ENCODE assay signal across 9 cellular contexts in genomic region chr19:48400018-48400742, GRCh38. TPM values are rescaled to one million over a fixed set of nuclear protein-coding genes. Genes with fewer than 3 reads are reported as not detected.
DNase-seq lines count a peak whose midpoint lies in the region; ATAC-seq, FAIRE-seq and TF ChIP-seq lines count a peak whose summit lies in the region.
"Had no signal": no experiment of that assay in that cellular context is flagged by ENCODE, and none has a peak within 500 bp of the region (broad histone marks: within the 10 kb centered on the region; RNA-seq: fewer than 3 reads in every experiment).

No MANE protein-coding gene starts in this region.

- FAIRE-seq in A549 (lab: Jason Lieb, UNC) (peak; percentile 54), D721Med (lab: Jason Lieb, UNC) (no peak)
- FAIRE-seq: colon had no signal

- TF ChIP-seq CTCF in A549 (IDR thresholded peaks at IDR 0.05) (no peak), PC-3 (conservative IDR thresholded peaks at IDR 0.05; ENCODE audit: low read depth, low read length) (no peak), choroid plexus epithelial cell (conservative IDR thresholded peaks at IDR 0.05; ENCODE audit: low read depth, low read length) (no peak), D721Med (IDR thresholded peaks at IDR 0.05; ENCODE audit: insufficient read depth, missing control alignments) (no peak)

- no peak overlapping the region for H2BK5ac ChIP-seq in mesendoderm (ENCODE audit: low read length)

- no peaks in the 10 kb centered on the region for H3K79me2 ChIP-seq in PC-3 (ENCODE audit: low read length)
- no peaks in the 10 kb centered on the region for H3K79me2 ChIP-seq in mesendoderm (ENCODE audit: control insufficient read depth, insufficient read depth, low read length)

- peak; percentile 55 to 72 for ATAC-seq in A549
- ATAC-seq in PC-3, result peak; percentile 42
- no peak for ATAC-seq in HG03025 (IDR thresholded peaks at IDR 0.05; ENCODE audit: low FRiP score, unreplicated experiment)
- no peak for ATAC-seq in HG03565 (IDR thresholded peaks at IDR 0.05; ENCODE audit: unreplicated experiment)

- H3K23ac ChIP-seq in mesendoderm (ENCODE audit: low read length), result no peak overlapping the region

- no peaks in the 10 kb centered on the region for H3F3A ChIP-seq in PC-3 (ENCODE audit: low read length, unreplicated experiment)

- H4K5ac ChIP-seq in mesendoderm (ENCODE audit: low read length), result no peak overlapping the region

- CTCF ChIA-PET in A549 (lab: Yijun Ruan, JAX), result interaction anchor here (0.6 to 3.6 kb wide), 7 partner anchors 7 to 291 kb away, joined by 3 to 22 read pairs (median 5); partner anchors contain the start of genes GRWD1 and KDELR1
- CTCF ChIA-PET in PC-3 (lab: Charles Lee), result no interaction called here

- H4K20me1 ChIP-seq in PC-3 (ENCODE audit: low read length), result no peaks in the 10 kb centered on the region

- H3K4me3 ChIP-seq in A549 (peak overlapping the region; percentile 47; the same call in 2 of the 3 replicates), PC-3 (ENCODE audit: low read length) (no peak overlapping the region), choroid plexus epithelial cell (ENCODE audit: low read depth, low read length) (peak overlapping the region; percentile 11), mesendoderm (ENCODE audit: low read length) (no peak overlapping the region)

- TF ChIP-seq POLR2A in A549 (IDR thresholded peaks at IDR 0.05; ENCODE audit: low read length), result peak; percentile 24

- H2BK15ac ChIP-seq in mesendoderm (replicated peaks; ENCODE audit: low read depth), result no peak overlapping the region

- no peak overlapping the region for H2AFZ ChIP-seq in PC-3 (ENCODE audit: low read length)

- peaks cover 41% of the 10 kb centered on the region for H3K4me1 ChIP-seq in A549
- peaks cover 6% of the 10 kb centered on the region for H3K4me1 ChIP-seq in PC-3 (ENCODE audit: insufficient read depth, low read length)
- peaks cover 5% of the 10 kb centered on the region for H3K4me1 ChIP-seq in mesendoderm (ENCODE audit: control insufficient read depth, low read depth, low read length)

- H3K27me3 ChIP-seq in PC-3 (ENCODE audit: low read length), result no peaks in the 10 kb centered on the region; the same call in 1 of the 2 replicates
- H3K27me3 ChIP-seq in mesendoderm (ENCODE audit: insufficient read depth, low read length, poor library complexity), result peaks cover 9% of the 10 kb centered on the region

- intact Hi-C loops in PC-3 (cut with micrococcal nuclease), result no loop called here

- no peak overlapping the region for H2BK120ac ChIP-seq in mesendoderm (ENCODE audit: low read depth, low read length)

- no peak for TF ChIP-seq EP300 in A549 (IDR thresholded peaks at IDR 0.05)

- no peaks in the 10 kb centered on the region for H3K9me2 ChIP-seq in PC-3 (replicated peaks; ENCODE audit: low read length)

- H2AK5ac ChIP-seq in mesendoderm (ENCODE audit: low read length), result no peak overlapping the region

- H3K4ac ChIP-seq in mesendoderm (ENCODE audit: low read depth, low read length), result no peak overlapping the region

- H3K79me1 ChIP-seq in mesendoderm (ENCODE audit: low read length), result no peaks in the 10 kb centered on the region

- H3K4me2 ChIP-seq in A549 (peak overlapping the region; percentile 77), PC-3 (ENCODE audit: low read length) (no peak overlapping the region), mesendoderm (ENCODE audit: low read length) (peak overlapping the region; percentile 60)

- 39% methylated on average over 14 of the region's 14 CpGs for WGBS in A549 (ENCODE audit: missing lambda C conversion rate)
- WGBS in mesendoderm (ENCODE audit: extremely low coverage, insufficient coverage, low lambda C conversion rate), result no CpG with 5 or more reads among the region's 14 CpGs

- peak; percentile 80 to 89 for DNase-seq in A549 (ENCODE audit: low read depth in 1 of 2, low spot score in 1 of 2)
- DNase-seq in GM03348 (ENCODE audit: low spot score), result peak; percentile 78
- DNase-seq in PC-3, result peak; percentile 41
- DNase-seq in choroid plexus epithelial cell (ENCODE audit: low read depth), result peak; percentile 91
- DNase-seq in mesendoderm, result peak; percentile 94
- DNase-seq in D721Med (ENCODE audit: insufficient read length, low spot score), result no peak

- POLR2A ChIA-PET in A549 (lab: Yijun Ruan, JAX), result interaction anchor here (0.5 to 1.6 kb wide), 14 partner anchors 9 to 962 kb away, joined by 3 to 8 read pairs (median 3); partner anchors contain the start of genes EMP3, GRWD1, KDELR1 and SYNGR4
- POLR2A ChIA-PET in PC-3 (lab: Charles Lee; ENCODE audit: unreplicated experiment), result no interaction called here

- TF ChIP-seq RAD21 in A549 (conservative IDR thresholded peaks at IDR 0.05 in 1 of 2, IDR thresholded peaks at IDR 0.05 in 1 of 2), result no peak

- H3K9ac ChIP-seq in PC-3 (ENCODE audit: low read length), result no peak overlapping the region
- peak overlapping the region; percentile 56 for H3K9ac ChIP-seq in mesendoderm (ENCODE audit: low read length)

- no peak overlapping the region for H4K8ac ChIP-seq in mesendoderm (ENCODE audit: low read depth, low read length)

- no peak overlapping the region for H3K18ac ChIP-seq in mesendoderm (ENCODE audit: low read length)

- BruUV-seq in PC-3 (replicated peaks; lab: Mats Ljungman, UMichigan), result no TSS peak

- H3K9me3 ChIP-seq in A549 (no peaks in the 10 kb centered on the region), PC-3 (ENCODE audit: low read length) (no peaks in the 10 kb centered on the region)

- peak overlapping the region; percentile 68 for H3K56ac ChIP-seq in mesendoderm (ENCODE audit: low read length)

- H3K27ac ChIP-seq in A549 (peak overlapping the region; percentile 51 to 95), PC-3 (ENCODE audit: low read length) (no peak overlapping the region), mesendoderm (ENCODE audit: low read depth, low read length) (peak overlapping the region; percentile 31)

- no peaks in the 10 kb centered on the region for H3K36me3 ChIP-seq in PC-3 (ENCODE audit: low read depth, low read length)
- H3K36me3 ChIP-seq in mesendoderm (ENCODE audit: control insufficient read depth, insufficient read depth, low read length), result no peaks in the 10 kb centered on the region

TF ChIP-seq in A549, 52 proteins besides CTCF, POLR2A, EP300 and RAD21:
- no peak for TF ChIP-seq CHD4 (IDR thresholded peaks at IDR 0.05; ENCODE audit: borderline replicate concordance)
- no peak for TF ChIP-seq CBX2 (IDR thresholded peaks at IDR 0.05; ENCODE audit: borderline replicate concordance, low read depth)

RNA-seq across cellular contexts. Expression of gene GRIN2D, which starts 6.7 kb away (rescaled TPM):
- polyA plus RNA-seq in A549 (2011; rRNA removed), result 2.6 and 3.4 TPM in 2 replicates
- 4.9 and 6.7 TPM in 2 replicates for polyA plus RNA-seq in A549 (2012; cell fraction: cytosol; rRNA removed)
- 17.0 and 20.5 TPM in 2 replicates for polyA plus RNA-seq in A549 (2012; cell fraction: nucleus; rRNA removed)
- 5.8 to 6.8 TPM (median 6.3 TPM) in 3 replicates for polyA plus RNA-seq in A549 (2017; fragmentation: RNase III; extraction: RNeasy Plus Mini Kit Qiagen cat#74134 plus additional on column Dnase treatment)
- polyA minus RNA-seq in A549 (2011; rRNA and poly(A)+ RNA removed), result 5.4 and 8.1 TPM in 2 replicates
- 0.51 and 1.0 TPM in 2 replicates for total RNA-seq in PC-3 (2014; rRNA removed)
- 2.2 TPM for polyA plus RNA-seq in mesendoderm (2013, experiment 1 of 2)
- polyA plus RNA-seq in mesendoderm (2013, experiment 2 of 2), result 2.1 TPM

RNA-seq across cellular contexts. Expression of gene KDELR1, which starts 8.8 kb away (rescaled TPM):
- 200 and 270 TPM in 2 replicates for polyA plus RNA-seq in A549 (2011; rRNA removed)
- polyA plus RNA-seq in A549 (2012; cell fraction: cytosol; rRNA removed), result 203 and 269 TPM in 2 replicates
- 238 and 248 TPM in 2 replicates for polyA plus RNA-seq in A549 (2012; cell fraction: nucleus; rRNA removed)
- 280 to 318 TPM (median 302 TPM) in 3 replicates for polyA plus RNA-seq in A549 (2017; fragmentation: RNase III; extraction: RNeasy Plus Mini Kit Qiagen cat#74134 plus additional on column Dnase treatment)
- polyA minus RNA-seq in A549 (2011; rRNA and poly(A)+ RNA removed), result 222 and 240 TPM in 2 replicates
- total RNA-seq in PC-3 (2014; rRNA removed), result 90.2 and 101 TPM in 2 replicates
- polyA plus RNA-seq in mesendoderm (2013, experiment 1 of 2), result 243 TPM
- polyA plus RNA-seq in mesendoderm (2013, experiment 2 of 2), result 238 TPM

RNA-seq across cellular contexts. Expression of gene SYNGR4, which starts 36.0 kb away (rescaled TPM):
- polyA plus RNA-seq in A549 (2011; rRNA removed) (2.3 and 2.9 TPM in 2 replicates), A549 (2017; fragmentation: RNase III; extraction: RNeasy Plus Mini Kit Qiagen cat#74134 plus additional on column Dnase treatment) (2.5 to 4.4 TPM (median 2.9 TPM) in 3 replicates)
- 4.2 and 4.7 TPM in 2 replicates for polyA plus RNA-seq in A549 (2012; cell fraction: cytosol; rRNA removed)
- 2.8 and 4.1 TPM in 2 replicates for polyA plus RNA-seq in A549 (2012; cell fraction: nucleus; rRNA removed)
- polyA minus RNA-seq in A549 (2011; rRNA and poly(A)+ RNA removed), result 4.4 and 4.7 TPM in 2 replicates
- total RNA-seq in PC-3 (2014; rRNA removed), result not detected in 2 replicates
- polyA plus RNA-seq in mesendoderm (2013, experiment 1 of 2), result 0.13 TPM
- 0.14 TPM for polyA plus RNA-seq in mesendoderm (2013, experiment 2 of 2)

RNA-seq across cellular contexts. Expression of gene TMEM143, which starts 36.4 kb away (rescaled TPM):
- 7.4 and 7.6 TPM in 2 replicates for polyA plus RNA-seq in A549 (2011; rRNA removed)
- polyA plus RNA-seq in A549 (2012; cell fraction: cytosol; rRNA removed), result 10.5 and 14.5 TPM in 2 replicates
- polyA plus RNA-seq in A549 (2012; cell fraction: nucleus; rRNA removed), result 33.4 and 45.5 TPM in 2 replicates
- polyA plus RNA-seq in A549 (2017; fragmentation: RNase III; extraction: RNeasy Plus Mini Kit Qiagen cat#74134 plus additional on column Dnase treatment), result 6.3 to 7.0 TPM (median 6.4 TPM) in 3 replicates
- polyA minus RNA-seq in A549 (2011; rRNA and poly(A)+ RNA removed), result 9.5 and 15.0 TPM in 2 replicates
- total RNA-seq in PC-3 (2014; rRNA removed), result 1.3 and 7.1 TPM in 2 replicates
- 4.8 TPM for polyA plus RNA-seq in mesendoderm (2013, experiment 1 of 2)
- polyA plus RNA-seq in mesendoderm (2013, experiment 2 of 2), result 4.9 TPM

RNA-seq across cellular contexts. Expression of gene GRWD1, which starts 45.6 kb away (rescaled TPM):
- polyA plus RNA-seq in A549 (2011; rRNA removed), result 40.0 and 48.1 TPM in 2 replicates
- 64.4 and 73.9 TPM in 2 replicates for polyA plus RNA-seq in A549 (2012; cell fraction: cytosol; rRNA removed)
- polyA plus RNA-seq in A549 (2012; cell fraction: nucleus; rRNA removed), result 93.3 and 105 TPM in 2 replicates
- 82.1 to 87.0 TPM (median 84.2 TPM) in 3 replicates for polyA plus RNA-seq in A549 (2017; fragmentation: RNase III; extraction: RNeasy Plus Mini Kit Qiagen cat#74134 plus additional on column Dnase treatment)
- polyA minus RNA-seq in A549 (2011; rRNA and poly(A)+ RNA removed), result 28.1 and 30.0 TPM in 2 replicates
- 33.2 and 46.7 TPM in 2 replicates for total RNA-seq in PC-3 (2014; rRNA removed)
- polyA plus RNA-seq in mesendoderm (2013, experiment 1 of 2), result 35.4 TPM
- 37.3 TPM for polyA plus RNA-seq in mesendoderm (2013, experiment 2 of 2)

Comparison
In these comparisons a context has a peak if more than half of its experiments do, and no peak if none do; other contexts are left out.
1. ATAC-seq: peak in A549 (2 of 2) and PC-3 (single experiment); none in HG03025 (single experiment) and HG03565 (single experiment).
2. H3K4me3 ChIP-seq: peak in A549 (single experiment) and choroid plexus epithelial cell (single experiment); none in PC-3 (single experiment) and mesendoderm (single experiment).